8 cellular contexts compared by ENCODE assay signal in the genomic region with DNA sequence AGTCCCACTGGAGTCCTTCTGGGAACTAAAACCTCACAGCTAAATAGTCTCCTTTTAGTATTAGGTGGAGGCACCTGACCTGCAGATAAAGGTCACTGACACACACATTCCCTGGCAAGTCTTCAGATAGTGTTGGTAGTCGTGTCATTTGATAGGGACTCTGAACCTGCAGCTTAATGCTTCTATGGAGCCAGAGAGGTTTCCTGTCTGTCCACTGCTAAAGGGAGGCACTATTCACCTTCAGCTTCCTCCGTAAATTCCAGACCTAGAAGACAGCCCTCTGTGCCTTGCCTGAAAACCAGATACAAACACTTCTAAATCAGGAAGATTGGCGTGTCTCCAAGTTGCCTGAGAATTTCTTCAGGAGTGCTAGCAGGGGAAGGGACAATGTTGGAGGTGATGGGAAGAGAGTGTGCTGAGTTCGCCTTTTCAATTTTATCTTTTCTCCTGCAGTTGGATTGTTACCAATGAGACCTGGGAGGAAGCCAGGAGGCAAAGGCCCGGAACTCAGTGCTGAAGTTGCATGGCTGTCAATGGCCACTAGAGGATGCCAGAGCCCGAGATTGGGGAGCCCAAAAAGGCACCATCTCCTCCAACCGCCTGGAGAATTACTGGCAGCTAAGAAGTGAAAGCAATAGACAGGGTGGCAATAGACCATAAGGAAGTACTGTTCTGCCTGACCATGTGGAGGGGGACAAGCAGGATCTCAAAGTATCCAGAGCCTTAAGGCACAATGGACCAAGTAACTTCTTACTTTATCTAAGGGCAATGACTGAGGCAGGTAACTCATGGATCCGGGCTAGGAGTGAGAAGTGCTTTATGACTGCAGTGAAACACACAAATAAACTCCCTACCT.
DNase-seq lines count a peak whose midpoint lies in the region; ATAC-seq and TF ChIP-seq lines count a peak whose summit lies in the region.

No MANE protein-coding gene starts in this region.

- no peak overlapping the region for H3K27ac Mint-ChIP-seq in central memory CD8-positive, alpha-beta T cell (ENCODE audit: low read depth)

- intact Hi-C loops in left lung (cut with DNase I): no loop called here

- H3K27me3 ChIP-seq in left lung: no peaks in the 10 kb centered on the region

- H3K4me1 ChIP-seq in left lung: no peaks in the 10 kb centered on the region

- DNase-seq in AML-193 (lab: John Stamatoyannopoulos, UW): peak; percentile 83 to 86
- peak; percentile 23 for DNase-seq in NCI-H345 (lab: John Stamatoyannopoulos, UW)
- DNase-seq in central memory CD8-positive, alpha-beta T cell (ENCODE audit: low spot score in 2 of 2): peak; percentile 38 to 46
- DNase-seq in left lung: peak; percentile 55 to 57
- DNase-seq in stimulated activated CD4-positive, alpha-beta T cell treated with anti-CD3 and anti-CD28 coated beads, TNF-alpha, amount 100 ng/mL, for 1 hour (ENCODE audit: low read depth in 3 of 3, low spot score in 1 of 3): peak in 2 of 3 donors; percentile 27 to 41

- H3K27me3 Mint-ChIP-seq in central memory CD8-positive, alpha-beta T cell: peaks cover 18% of the 10 kb centered on the region

- no peak overlapping the region for H3K27ac ChIP-seq in left lung

- H3K36me3 Mint-ChIP-seq in central memory CD8-positive, alpha-beta T cell (ENCODE audit: insufficient read depth): no peaks in the 10 kb centered on the region

- peaks cover 8% of the 10 kb centered on the region for H3K4me1 Mint-ChIP-seq in central memory CD8-positive, alpha-beta T cell

- H3K4me3 Mint-ChIP-seq in central memory CD8-positive, alpha-beta T cell: no peak overlapping the region

- peak; percentile 76 to 85 for TF ChIP-seq CTCF in left lung (IDR thresholded peaks at IDR 0.05)

- no peaks in the 10 kb centered on the region for H3K9me3 Mint-ChIP-seq in central memory CD8-positive, alpha-beta T cell

- H3K36me3 ChIP-seq in left lung: no peaks in the 10 kb centered on the region

- no peaks in the 10 kb centered on the region for H3K9me3 ChIP-seq in left lung

- peak; percentile 96 for ATAC-seq in GM18909 (IDR thresholded peaks at IDR 0.05; ENCODE audit: poor library complexity, unreplicated experiment)
- ATAC-seq in HG03159 (IDR thresholded peaks at IDR 0.05; ENCODE audit: unreplicated experiment): peak; percentile 98
- ATAC-seq in activated CD4-positive, CD25-positive, alpha-beta regulatory T cell treated with anti-CD3 and anti-CD28 coated beads, Interleukin-2, amount 50 U/mL, for 24 hours: peak; percentile 67 to 73
- peak; percentile 71 for ATAC-seq in central memory CD8-positive, alpha-beta T cell (replicated peaks; ENCODE audit: extremely low read depth, poor library complexity, severe bottlenecking)
- ATAC-seq in left lung: peak; percentile 99

- no peak overlapping the region for H3K4me3 ChIP-seq in left lung

Comparison
In these comparisons a context has a peak if more than half of its experiments do, and no peak if none do; other contexts are left out.
1. DNase-seq: peak in every context shown above with its lines; median percentile 84 in AML-193; 56 in left lung; 42 in central memory CD8-positive, alpha-beta T cell; 34 in stimulated activated CD4-positive, alpha-beta T cell treated with anti-CD3 and anti-CD28 coated beads, TNF-alpha, amount 100 ng/mL, for 1 hour; 23 in NCI-H345.